ENCODE assay signal across 1 cellular context in genomic region chr5:149144637-149145036, GRCh38.
TF ChIP-seq lines count a peak whose summit lies in the region.

No MANE protein-coding gene starts in this region.

TF ChIP-seq in liver, 16 proteins besides CTCF, POLR2A, EP300 and RAD21 (continued from another document):
- TF ChIP-seq JUND (IDR thresholded peaks at IDR 0.05) (peak in 1 of 2 donors; percentile 72), GABPA (IDR thresholded peaks at IDR 0.05 in 1 of 2, conservative IDR thresholded peaks at IDR 0.05 in 1 of 2) (no peak), TAF1 (conservative IDR thresholded peaks at IDR 0.05) (peak; percentile 66), YY1 (IDR thresholded peaks at IDR 0.05) (peak; percentile 58), HNF4A (conservative IDR thresholded peaks at IDR 0.05) (peak; percentile 58 to 80), ZBTB33 (IDR thresholded peaks at IDR 0.05) (peak; percentile 54), FOXA2 (IDR thresholded peaks at IDR 0.05) (peak; percentile 100), EGR1 (IDR thresholded peaks at IDR 0.05; ENCODE audit: low read depth in 2 of 2) (no peak), RXRA (IDR thresholded peaks at IDR 0.05) (peak; percentile 52 to 81), ATF3 (IDR thresholded peaks at IDR 0.05) (no peak), FOXA1 (IDR thresholded peaks at IDR 0.05) (peak; percentile 98), SP1 (IDR thresholded peaks at IDR 0.05) (peak; percentile 73), HNF4G (IDR thresholded peaks at IDR 0.05) (no peak), MAX (IDR thresholded peaks at IDR 0.05) (peak; percentile 79), REST (IDR thresholded peaks at IDR 0.05) (peak; percentile 73)
TF ChIP-seq in liver: peak in this region for 11.
